8 cellular contexts compared by ENCODE assay signal in genomic region chr12:7374423-7375144, GRCh38.
A peak's percentile ranks its signal among the peaks of the same experiment; 100 is the strongest.
DNase-seq lines count a peak whose midpoint lies in the region; ATAC-seq and TF ChIP-seq lines count a peak whose summit lies in the region.

No MANE protein-coding gene starts in this region.

- POLR2A ChIA-PET in A673 (lab: Charles Lee; ENCODE audit: low non-redundant PET) = no interaction called here
- POLR2A ChIA-PET in GM10248 (lab: Yijun Ruan, JAX) = no interaction called here

- BruUV-seq in A673 (replicated peaks; lab: Mats Ljungman, UMichigan) = no TSS peak
- BruUV-seq in mammary epithelial cell (replicated peaks; lab: Mats Ljungman, UMichigan) = no TSS peak

- no peaks in the 10 kb centered on the region for H3K79me2 ChIP-seq in mammary epithelial cell (ENCODE audit: insufficient read depth, low read length)

- H4K20me1 ChIP-seq in mammary epithelial cell (ENCODE audit: insufficient read depth, low read length) = no peaks in the 10 kb centered on the region

- 78% methylated on average over 14 of the region's 17 CpGs for WGBS in mammary epithelial cell (ENCODE audit: low coverage, missing lambda C conversion rate)

- H3K36me3 ChIP-seq in A673 (ENCODE audit: insufficient read depth, low read length, poor library complexity, severe bottlenecking) (no peaks in the 10 kb centered on the region), mammary epithelial cell (ENCODE audit: insufficient read depth, low read length) (no peaks in the 10 kb centered on the region), mucosa of descending colon (ENCODE audit: low read depth) (no peaks in the 10 kb centered on the region), uterus (no peaks in the 10 kb centered on the region)

- no peak overlapping the region for H3K4me2 ChIP-seq in mammary epithelial cell (ENCODE audit: insufficient read depth, low read depth, low read length)

- no peak for TF ChIP-seq POLR2A in uterus (IDR thresholded peaks at IDR 0.05)

- ATAC-seq in mucosa of descending colon = peak; percentile 59

- in situ Hi-C loops in mammary epithelial cell (cut with MboI; ENCODE audit: low sequenced_read_pairs in 2 of 2) = no loop called here

- H3K9ac ChIP-seq in mammary epithelial cell (ENCODE audit: insufficient read depth, low read length) = no peak overlapping the region

- H3K9me3 ChIP-seq in A673 (ENCODE audit: low read depth, low read length, poor library complexity, severe bottlenecking) (no peaks in the 10 kb centered on the region), mammary epithelial cell (replicated peaks; ENCODE audit: insufficient read depth, low read length) (no peaks in the 10 kb centered on the region), mucosa of descending colon (no peaks in the 10 kb centered on the region), uterus (no peaks in the 10 kb centered on the region)

- no peak overlapping the region for H3K27ac ChIP-seq in A673 (ENCODE audit: low read depth, low read length, poor library complexity, severe bottlenecking)
- H3K27ac ChIP-seq in mammary epithelial cell (ENCODE audit: insufficient read depth, low read depth, low read length) = no peak overlapping the region
- H3K27ac ChIP-seq in uterus = no peak overlapping the region

- peak; percentile 55; the same call in 1 of the 2 replicates for TF ChIP-seq CTCF in A673 (conservative IDR thresholded peaks at IDR 0.05; ENCODE audit: low read depth, low read length)
- TF ChIP-seq CTCF in GM10248 (IDR thresholded peaks at IDR 0.05; ENCODE audit: control extremely low read depth, extremely low read depth, low read depth, missing control alignments) = peak; percentile 51
- TF ChIP-seq CTCF in mammary epithelial cell (conservative IDR thresholded peaks at IDR 0.05 in 1 of 2, IDR thresholded peaks at IDR 0.05 in 1 of 2; ENCODE audit: extremely low read depth in 1 of 2, insufficient read depth in 1 of 2, low read depth in 1 of 2, low read length in 2 of 2) = peak; percentile 28 to 34
- TF ChIP-seq CTCF in mucosa of descending colon (IDR thresholded peaks at IDR 0.05) = no peak
- no peak for TF ChIP-seq CTCF in uterus (IDR thresholded peaks at IDR 0.05)

- H3K4me1 ChIP-seq in A673 (ENCODE audit: insufficient read depth, low read length, poor library complexity, severe bottlenecking) = no peaks in the 10 kb centered on the region
- peaks cover 1% of the 10 kb centered on the region for H3K4me1 ChIP-seq in mammary epithelial cell (ENCODE audit: insufficient read depth, low read length)
- H3K4me1 ChIP-seq in mucosa of descending colon (ENCODE audit: low read depth) = no peaks in the 10 kb centered on the region
- no peaks in the 10 kb centered on the region for H3K4me1 ChIP-seq in uterus

- CTCF ChIA-PET in A673 (lab: Charles Lee) (no interaction called here), GM10248 (lab: Yijun Ruan, JAX) (no interaction called here), mammary epithelial cell (lab: Charles Lee; ENCODE audit: low non-redundant PET) (no interaction called here)

- intact Hi-C loops in A673 (cut with micrococcal nuclease; ENCODE audit: unreplicated experiment) (loop anchor here (5.0 kb wide), 1 partner anchor 88 kb away; no protein-coding TSS in a partner anchor), mammary epithelial cell (cut with micrococcal nuclease) (loop anchor here (1.0 kb wide), 2 partner anchors 86 to 264 kb away; no protein-coding TSS in a partner anchor), mucosa of descending colon (cut with DNase I, micrococcal nuclease) (no loop called here), uterus (cut with DNase I; ENCODE audit: low total_unique reads) (no loop called here)

- peaks cover 15% of the 10 kb centered on the region for H3K27me3 ChIP-seq in A673 (replicated peaks; ENCODE audit: insufficient read depth, low read depth, low read length, poor library complexity)
- H3K27me3 ChIP-seq in mammary epithelial cell (ENCODE audit: insufficient read depth, low read length) = no peaks in the 10 kb centered on the region
- no peaks in the 10 kb centered on the region for H3K27me3 ChIP-seq in uterus

- dilution Hi-C loops in mammary epithelial cell (cut with HindIII; ENCODE audit: low sequenced_read_pairs) = loop anchor here (5.0 kb wide), 1 partner anchor 32 kb away; no protein-coding TSS in a partner anchor

- H2AFZ ChIP-seq in mammary epithelial cell (ENCODE audit: low read depth, low read length) = no peak overlapping the region

- H3K4me3 ChIP-seq in A673 (ENCODE audit: low read depth, low read length, poor library complexity, severe bottlenecking) = no peak overlapping the region
- no peak overlapping the region for H3K4me3 ChIP-seq in mammary epithelial cell (replicated peaks in 1 of 3; ENCODE audit: insufficient read depth in 1 of 3, low read depth in 2 of 3, low read length in 3 of 3)
- H3K4me3 ChIP-seq in mucosa of descending colon = no peak overlapping the region
- no peak overlapping the region for H3K4me3 ChIP-seq in uterus

- DNase-seq in A673 (ENCODE audit: low spot score) = peak; percentile 48
- DNase-seq in GM10248 (ENCODE audit: extremely low spot score) = peak; percentile 40
- DNase-seq in NCI-H524 (lab: John Stamatoyannopoulos, UW) = peak; percentile 91 to 95
- DNase-seq in mammary epithelial cell = peak; percentile 9
- DNase-seq in mucosa of descending colon = peak in 2 of 3 donors; percentile 47 to 55
- no peak for DNase-seq in uterus
- no peak for DNase-seq in central memory CD4-positive, alpha-beta T cell
- DNase-seq in effector CD4-positive, alpha-beta T cell = no peak

Comparison
In these comparisons a context has a peak if more than half of its experiments do, and no peak if none do; other contexts are left out.
1. DNase-seq: peak in A673 (single experiment), GM10248 (single experiment), NCI-H524 (2 of 2), mammary epithelial cell (single experiment) and mucosa of descending colon (2 of 3); none in uterus (0 of 2), central memory CD4-positive, alpha-beta T cell (single experiment) and effector CD4-positive, alpha-beta T cell (single experiment).
2. CTCF ChIP-seq: peak in A673 (single experiment), GM10248 (single experiment) and mammary epithelial cell (2 of 2); none in mucosa of descending colon (single experiment) and uterus (0 of 4).
3. intact Hi-C loops: an anchor here in A673 (5.0 kb wide) and mammary epithelial cell (1.0 kb wide); none called in mucosa of descending colon and uterus.